7 cellular contexts compared by ENCODE assay signal in genomic region chr4:105471566-105472176, GRCh38. TPM values are rescaled to one million over a fixed set of nuclear protein-coding genes. Genes with fewer than 3 reads are reported as not detected.
DNase-seq lines count a peak whose midpoint lies in the region; ATAC-seq, FAIRE-seq and TF ChIP-seq lines count a peak whose summit lies in the region.

No MANE protein-coding gene starts in this region.

- no peaks in the 10 kb centered on the region for H3K9me3 ChIP-seq in spleen

- FAIRE-seq in GM12892 (lab: Jason Lieb, UNC) = peak; percentile 90

- peak overlapping the region in 6 of 8 donors; percentile 3 to 99 (median 80) for H3K27ac ChIP-seq in spleen

- TF ChIP-seq CTCF in spleen (IDR thresholded peaks at IDR 0.05 in 8 of 11, conservative IDR thresholded peaks at IDR 0.05 in 3 of 11) = peak; percentile 47 to 84 (median 72)

- TF ChIP-seq POLR2A in GM12892 (IDR thresholded peaks at IDR 0.05; ENCODE audit: low read depth, low read length) = no peak
- TF ChIP-seq POLR2A in spleen (IDR thresholded peaks at IDR 0.05) = no peak

- peak; percentile 26 for ATAC-seq in HG02870 (IDR thresholded peaks at IDR 0.05; ENCODE audit: unreplicated experiment)

- peaks cover 9 to 64% (median 45%) of the 10 kb centered on the region in 6 donors for H3K4me1 ChIP-seq in spleen

- intact Hi-C loops in spleen (cut with DNase I; ENCODE audit: low total_unique reads) = loop anchor here (5.0 kb wide), 1 partner anchor 334 kb away; no protein-coding TSS in a partner anchor

- DNase-seq in GM12892 (ENCODE audit: insufficient read length) = peak; percentile 28
- peak; percentile 63 for DNase-seq in NCI-H1694 treated with DMSO at 0.1 percent for 48 hours (lab: John Stamatoyannopoulos, UW)
- peak; percentile 40 for DNase-seq in UCSD-AML1 (lab: John Stamatoyannopoulos, UW; ENCODE audit: unreplicated experiment)
- DNase-seq in brain pericyte (ENCODE audit: low read depth, low spot score) = peak; percentile 21
- peak; percentile 63 for DNase-seq in iPS-NIHi11 (ENCODE audit: low spot score)
- peak; percentile 78 for DNase-seq in spleen

- H3K36me3 ChIP-seq in spleen = peaks cover 0 to 10% (median under 1%) of the 10 kb centered on the region in 6 donors

- H3K27me3 ChIP-seq in spleen (replicated peaks in 1 of 7) = no peaks in the 10 kb centered on the region

- WGBS in spleen, 5 donors = 9 to 19% (median 14%) methylated on average over 10 of the region's 10 CpGs

- H3K4me3 ChIP-seq in spleen = peak overlapping the region in 4 of 8 donors; percentile 3 to 93 (median 84)

RNA-seq across cellular contexts. Expression of gene PPA2, which starts 2.2 kb away (rescaled TPM):
- polyA plus RNA-seq in GM12892 (2012; ENCODE audit: missing spikeins) = 96.1 TPM
- total RNA-seq in spleen = 100 to 1,000 TPM in 1 of 7 donors, 10 to 100 TPM in 6; 56.9 to 113 (median 69.1) TPM
- polyA plus RNA-seq in spleen = 10 to 100 TPM; 45.2 to 67.8 (median 48.5) TPM

Comparison
In these comparisons a context has a peak if more than half of its experiments do, and no peak if none do; other contexts are left out.
1. DNase-seq: peak in every context shown above with its lines; median percentile 78 in spleen; 63 in NCI-H1694 treated with DMSO at 0.1 percent for 48 hours; 63 in iPS-NIHi11; 40 in UCSD-AML1; 28 in GM12892; 21 in brain pericyte.